In genomic region chr20:1879369-1879768, GRCh38 we compare ENCODE assay signal across 22 cellular contexts. TPM values are rescaled to one million over a fixed set of nuclear protein-coding genes. Genes with fewer than 3 reads are reported as not detected.
"Had no signal": no experiment of that assay in that cellular context is flagged by ENCODE, and none has a peak within 500 bp of the region (broad histone marks: within the 10 kb centered on the region; RNA-seq: fewer than 3 reads in every experiment).

No MANE protein-coding gene starts in this region.

- H3K27me3 ChIP-seq: ascending aorta, foreskin keratinocyte had no signal

- H3K27ac ChIP-seq: ascending aorta, foreskin keratinocyte, heart left ventricle, thoracic aorta had no signal

- H3K9me3 ChIP-seq: ascending aorta, heart left ventricle, thoracic aorta had no signal

- H3K4me3 Mint-ChIP-seq: activated CD4-positive, alpha-beta T cell treated with anti-CD3 and anti-CD28 coated beads, Interleukin-2, amount 10 ng/mL, durations not matched to agents 7 days and 5 days; activated naive CD8-positive, alpha-beta T cell; brain; dendritic cell treated with granulocyte-macrophage colony-stimulating factor and Interleukin-4, amounts not matched to agents 40 ng/mL and 50 ng/mL, for 4 days; endodermal cell; nephron; WTC11 had no signal

- H3K27ac Mint-ChIP-seq: activated CD4-positive, alpha-beta T cell treated with anti-CD3 and anti-CD28 coated beads, Interleukin-2, amount 10 ng/mL, durations not matched to agents 7 days and 5 days; activated naive CD8-positive, alpha-beta T cell; dendritic cell treated with granulocyte-macrophage colony-stimulating factor and Interleukin-4, amounts not matched to agents 40 ng/mL and 50 ng/mL, for 4 days; endodermal cell; nephron; WTC11 had no signal

- DNase-seq: activated CD4-positive, alpha-beta T cell treated with anti-CD3 and anti-CD28 coated beads for 1 hour; activated CD4-positive, alpha-beta T cell treated with anti-CD3 and anti-CD28 coated beads, Interleukin-2, amount 10 ng/mL, durations not matched to agents 7 days and 5 days; activated effector memory CD4-positive, alpha-beta T cell treated with Interleukin-2 at 50 U/mL for 16 hours; activated naive CD4-positive, alpha-beta T cell treated with Interleukin-2 at 50 U/mL for 16 hours; activated T-cell treated with anti-CD3 and anti-CD28 coated beads for 4 hours; endodermal cell; foreskin keratinocyte; heart left ventricle; left ventricle myocardium superior; occipital lobe; right cardiac atrium; stimulated activated CD4-positive, alpha-beta T cell treated with anti-CD3 and anti-CD28 coated beads, Interleukin-2, amount 100 ng/mL, for 48 hours; stimulated activated naive CD8-positive, alpha-beta T cell treated with anti-CD3 and anti-CD28 coated beads, Interleukin-15, Interleukin-2, amounts not matched to agents 100 U/mL and 50 U/mL, for 24 hours; T-helper 2 cell had no signal

- H3K36me3 Mint-ChIP-seq: activated naive CD8-positive, alpha-beta T cell; brain; WTC11 had no signal

- H3K9me3 Mint-ChIP-seq: dendritic cell treated with granulocyte-macrophage colony-stimulating factor and Interleukin-4, amounts not matched to agents 40 ng/mL and 50 ng/mL, for 4 days; nephron; WTC11 had no signal

- ATAC-seq: esophagus mucosa; foreskin keratinocyte; heart left ventricle; left ventricle myocardium superior; right cardiac atrium; stimulated activated naive CD8-positive, alpha-beta T cell treated with anti-CD3 and anti-CD28 coated beads, Interleukin-15, Interleukin-2, amounts not matched to agents 100 U/mL and 50 U/mL, for 24 hours; WTC11 had no signal

- H3K27me3 Mint-ChIP-seq: brain had no signal

- H3K36me3 ChIP-seq: ascending aorta, heart left ventricle, thoracic aorta had no signal

- H3K4me1 ChIP-seq: foreskin keratinocyte had no signal

- H3K4me3 ChIP-seq: ascending aorta, heart left ventricle, thoracic aorta had no signal

RNA-seq across cellular contexts. Expression of gene SIRPA, which starts 15.8 kb away (rescaled TPM):
- total RNA-seq: activated CD4-positive, alpha-beta T cell treated with anti-CD3 and anti-CD28 coated beads, Interleukin-2, amount 10 ng/mL, durations not matched to agents 7 days and 5 days had no signal
